16 cellular contexts compared by ENCODE assay signal in the genomic region with DNA sequence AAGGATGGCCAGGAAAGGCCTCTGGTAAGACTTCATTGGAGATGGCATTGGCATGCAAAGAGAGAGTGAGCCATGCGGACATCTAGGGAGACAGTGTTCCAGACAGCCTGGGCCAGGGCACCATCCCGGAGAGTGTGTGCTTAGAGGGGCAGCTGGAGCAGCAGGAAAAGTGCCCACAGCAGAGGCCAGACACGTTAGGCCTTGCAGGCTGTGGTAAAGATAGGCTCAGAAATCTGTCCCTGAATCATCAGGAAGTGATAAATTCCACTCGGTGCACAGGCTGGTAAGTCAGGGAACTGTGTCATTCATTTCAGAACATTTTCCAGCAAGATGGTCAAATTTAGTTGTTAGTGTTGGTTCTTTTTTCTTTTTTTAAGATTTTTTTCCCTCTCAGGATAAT. TPM values are rescaled to one million over a fixed set of nuclear protein-coding genes. Genes with fewer than 3 reads are reported as not detected.
DNase-seq lines count a peak whose midpoint lies in the region; ATAC-seq and TF ChIP-seq lines count a peak whose summit lies in the region.
"Had no signal": no experiment of that assay in that cellular context is flagged by ENCODE, and none has a peak within 500 bp of the region (broad histone marks: within the 10 kb centered on the region; RNA-seq: fewer than 3 reads in every experiment).

No MANE protein-coding gene starts in this region.

- intact Hi-C loops in IMR-90 (cut with micrococcal nuclease) (loop anchor here (5.0 kb wide), 1 partner anchor 49 kb away; no protein-coding TSS in a partner anchor), left ventricle myocardium superior (cut with micrococcal nuclease) (no loop called here), esophagus muscularis mucosa (cut with DNase I) (no loop called here)

- H3K23ac ChIP-seq in IMR-90 (ENCODE audit: low read depth, low read length), result no peak overlapping the region; the same call in 1 of the 2 replicates

- no peaks in the 10 kb centered on the region for H3K9me3 Mint-ChIP-seq in neural progenitor cell
- H3K9me3 Mint-ChIP-seq: activated CD4-positive, alpha-beta memory T cell treated with anti-CD3 and anti-CD28 coated beads, Interleukin-2, amount 10 ng/mL, durations not matched to agents 7 days and 5 days; activated T-helper 17 cell treated with anti-CD3 and anti-CD28 coated beads, Interleukin-2, amount 50 U/mL, for 72 hours; mesothelial cell of epicardium had no signal

- peaks cover 0 to 4% of the 10 kb centered on the region in 2 experiments; a peak in 1 of 4 replicates for H3K79me1 ChIP-seq in IMR-90 (ENCODE audit: low read depth in 1 of 2, low read length in 2 of 2)

- H3K18ac ChIP-seq in IMR-90 (ENCODE audit: low read depth, low read length), result no peak overlapping the region

- no peak overlapping the region for H3K4me3 Mint-ChIP-seq in neural progenitor cell
- H3K4me3 Mint-ChIP-seq: activated CD4-positive, alpha-beta memory T cell treated with anti-CD3 and anti-CD28 coated beads, Interleukin-2, amount 10 ng/mL, durations not matched to agents 7 days and 5 days; activated T-helper 17 cell treated with anti-CD3 and anti-CD28 coated beads, Interleukin-2, amount 50 U/mL, for 72 hours; mesothelial cell of epicardium; T-helper 17 cell had no signal

- no peak overlapping the region for H3K56ac ChIP-seq in IMR-90 (ENCODE audit: extremely low read depth, insufficient read depth, low read length)

- H3K9me1 ChIP-seq in IMR-90 (ENCODE audit: insufficient read depth, low read length), result peaks cover 28% of the 10 kb centered on the region

- no peak overlapping the region for H2BK15ac ChIP-seq in IMR-90 (ENCODE audit: low read depth, low read length)

- H2AK9ac ChIP-seq in IMR-90 (replicated peaks; ENCODE audit: low read depth, low read length, poor library complexity), result no peak overlapping the region

- no peak overlapping the region for H2BK20ac ChIP-seq in IMR-90 (ENCODE audit: low read depth, low read length)

- CTCF ChIA-PET in IMR-90 (lab: Yijun Ruan, JAX), result no interaction called here

- no peak for TF ChIP-seq RAD21 in IMR-90 (IDR thresholded peaks at IDR 0.05; ENCODE audit: low read length)

- peak overlapping the region; percentile 69 for H3K14ac ChIP-seq in IMR-90 (replicated peaks; ENCODE audit: low read depth, low read length)

- H3K4me2 ChIP-seq in IMR-90 (ENCODE audit: low read depth, low read length), result no peak overlapping the region
- H3K4me2 ChIP-seq in neural progenitor cell, result no peak overlapping the region

- no peak overlapping the region for H4K91ac ChIP-seq in IMR-90 (ENCODE audit: insufficient read depth, low read depth, low read length)

- TF ChIP-seq POLR2A in IMR-90 (IDR thresholded peaks at IDR 0.05; ENCODE audit: low read depth, low read length), result no peak
- TF ChIP-seq POLR2A in esophagus muscularis mucosa (IDR thresholded peaks at IDR 0.05; ENCODE audit: low read depth), result no peak

- dilution Hi-C loops in IMR-90 (cut with HindIII; ENCODE audit: low sequenced_read_pairs, unreplicated experiment), result no loop called here

- H3K27ac ChIP-seq in IMR-90 (ENCODE audit: insufficient read depth, low read length) (no peak overlapping the region), neural progenitor cell (no peak overlapping the region), esophagus muscularis mucosa (replicated peaks in 1 of 4) (no peak overlapping the region)
- H3K27ac ChIP-seq: pancreas had no signal

- H3F3A ChIP-seq in neural progenitor cell (ENCODE audit: low read depth), result peaks cover 4% of the 10 kb centered on the region

- no peak overlapping the region for H4K5ac ChIP-seq in IMR-90 (ENCODE audit: low read depth, low read length)

- no peak overlapping the region for H3K27ac Mint-ChIP-seq in neural progenitor cell
- H3K27ac Mint-ChIP-seq: activated CD4-positive, alpha-beta memory T cell treated with anti-CD3 and anti-CD28 coated beads, Interleukin-2, amount 10 ng/mL, durations not matched to agents 7 days and 5 days; activated T-helper 17 cell treated with anti-CD3 and anti-CD28 coated beads, Interleukin-2, amount 50 U/mL, for 72 hours; mesothelial cell of epicardium; T-helper 17 cell had no signal

- no peak for TF ChIP-seq EP300 in esophagus muscularis mucosa (IDR thresholded peaks at IDR 0.05)

- H3K9ac ChIP-seq in IMR-90 (ENCODE audit: low read depth, low read length) (no peak overlapping the region), neural progenitor cell (no peak overlapping the region)

- H3K36me3 Mint-ChIP-seq in neural progenitor cell, result no peaks in the 10 kb centered on the region
- H3K36me3 Mint-ChIP-seq: mesothelial cell of epicardium had no signal

- H3K4me3 ChIP-seq in IMR-90 (ENCODE audit: insufficient read depth, low read depth, low read length), result no peak overlapping the region
- no peak overlapping the region for H3K4me3 ChIP-seq in cardiac fibroblast (replicated peaks in 1 of 2; ENCODE audit: low read depth in 2 of 2, low read length in 2 of 2)
- no peak overlapping the region for H3K4me3 ChIP-seq in neural progenitor cell
- no peak overlapping the region for H3K4me3 ChIP-seq in esophagus muscularis mucosa
- H3K4me3 ChIP-seq: pancreas, thoracic aorta had no signal

- no TSS peak for BruUV-seq in IMR-90 (replicated peaks; lab: Mats Ljungman, UMichigan)

- peaks cover 10% of the 10 kb centered on the region for H3K4me1 ChIP-seq in IMR-90 (ENCODE audit: control insufficient read depth, insufficient read depth, low read length)
- peaks cover 10% of the 10 kb centered on the region for H3K4me1 ChIP-seq in neural progenitor cell
- peaks cover 0 to 34% (median 12%) of the 10 kb centered on the region in 4 donors for H3K4me1 ChIP-seq in esophagus muscularis mucosa
- H3K4me1 ChIP-seq: pancreas had no signal

- DNase-seq in 8988T (peak; percentile 40), IMR-90 (peak; percentile 61), cardiac fibroblast (ENCODE audit: low read depth in 2 of 2) (peak; percentile 38 to 74), left ventricle myocardium superior (no peak), neural progenitor cell (ENCODE audit: low spot score) (no peak), amniotic stem cell (lab: John Stamatoyannopoulos, UW) (no peak), esophagus muscularis mucosa (ENCODE audit: extremely low spot score) (no peak), omental fat pad (ENCODE audit: low spot score) (no peak)
- DNase-seq: activated CD4-positive, alpha-beta memory T cell treated with anti-CD3 and anti-CD28 coated beads, Interleukin-2, amount 10 ng/mL, durations not matched to agents 7 days and 5 days; NCI-H1092; OCI-M1; pancreas; T-helper 17 cell had no signal

- no peaks in the 10 kb centered on the region for H3K79me2 ChIP-seq in neural progenitor cell (ENCODE audit: low read depth)

- peak overlapping the region in 1 of 2 experiments; percentile 57; a peak in 2 of 4 replicates for H4K8ac ChIP-seq in IMR-90 (ENCODE audit: low read depth in 2 of 2, low read length in 2 of 2)

- peak overlapping the region; percentile 64; the same call in 1 of the 2 replicates for H2BK120ac ChIP-seq in IMR-90 (ENCODE audit: low read depth, low read length)

- POLR2A ChIA-PET in IMR-90 (lab: Charles Lee; ENCODE audit: unreplicated experiment), result no interaction called here

- ATAC-seq in IMR-90 (ENCODE audit: low read depth) (peak; percentile 68), left ventricle myocardium superior (peak; percentile 27), omental fat pad (ENCODE audit: low FRiP score) (no peak)
- ATAC-seq: activated T-helper 17 cell treated with anti-CD3 and anti-CD28 coated beads, Interleukin-2, amount 50 U/mL, for 72 hours; pancreas; T-helper 17 cell had no signal

- no peak for TF ChIP-seq CTCF in IMR-90 (conservative IDR thresholded peaks at IDR 0.05; ENCODE audit: low read depth, low read length)
- no peak for TF ChIP-seq CTCF in cardiac fibroblast (IDR thresholded peaks at IDR 0.05; ENCODE audit: low read depth, low read length)
- TF ChIP-seq CTCF in neural progenitor cell (IDR thresholded peaks at IDR 0.05), result no peak
- no peak for TF ChIP-seq CTCF in esophagus muscularis mucosa (IDR thresholded peaks at IDR 0.05)
- TF ChIP-seq CTCF in omental fat pad (IDR thresholded peaks at IDR 0.05), result no peak

- peak overlapping the region; percentile 53; the same call in 1 of the 2 replicates for H2AK5ac ChIP-seq in IMR-90 (ENCODE audit: low read depth, low read length)

- peaks cover 4% of the 10 kb centered on the region for H3K27me3 Mint-ChIP-seq in neural progenitor cell (ENCODE audit: insufficient read depth, low read depth)

- peaks cover 7% of the 10 kb centered on the region for H3K27me3 ChIP-seq in IMR-90 (ENCODE audit: control insufficient read depth, insufficient read depth, low read length)
- no peaks in the 10 kb centered on the region for H3K27me3 ChIP-seq in neural progenitor cell
- H3K27me3 ChIP-seq in esophagus muscularis mucosa, result no peaks in the 10 kb centered on the region
- H3K27me3 ChIP-seq: pancreas had no signal

- H3K36me3 ChIP-seq in IMR-90 (ENCODE audit: control insufficient read depth, insufficient read depth, low read length), result no peaks in the 10 kb centered on the region
- no peaks in the 10 kb centered on the region for H3K36me3 ChIP-seq in neural progenitor cell
- no peaks in the 10 kb centered on the region for H3K36me3 ChIP-seq in esophagus muscularis mucosa
- H3K36me3 ChIP-seq: pancreas, thoracic aorta had no signal

- no peaks in the 10 kb centered on the region for H4K20me1 ChIP-seq in IMR-90 (ENCODE audit: insufficient read depth, low read length)
- H4K20me1 ChIP-seq in neural progenitor cell (ENCODE audit: low read depth), result no peaks in the 10 kb centered on the region

- peaks cover 13% of the 10 kb centered on the region for H3K4me1 Mint-ChIP-seq in neural progenitor cell
- H3K4me1 Mint-ChIP-seq: activated CD4-positive, alpha-beta memory T cell treated with anti-CD3 and anti-CD28 coated beads, Interleukin-2, amount 10 ng/mL, durations not matched to agents 7 days and 5 days; activated T-helper 17 cell treated with anti-CD3 and anti-CD28 coated beads, Interleukin-2, amount 50 U/mL, for 72 hours; mesothelial cell of epicardium; T-helper 17 cell had no signal

- 50% methylated on average over 2 of the region's 4 CpGs; no CpG with 5 or more reads in 1 of the 2 experiments for WGBS in IMR-90 (ENCODE audit: extremely low coverage in 2 of 2, insufficient read length in 1 of 2), 2 experiments
- WGBS in esophagus muscularis mucosa, result 69% methylated on average over 4 of the region's 4 CpGs

- in situ Hi-C loops in IMR-90 (cut with MboI; ENCODE audit: low sequenced_read_pairs), result loop anchor here (25.0 kb wide), 1 partner anchor 469 kb away; no protein-coding TSS in a partner anchor

- no peaks in the 10 kb centered on the region for H3K9me3 ChIP-seq in IMR-90 (ENCODE audit: control insufficient read depth, insufficient read depth, low read length)
- no peaks in the 10 kb centered on the region for H3K9me3 ChIP-seq in neural progenitor cell (ENCODE audit: low read depth)
- no peaks in the 10 kb centered on the region for H3K9me3 ChIP-seq in esophagus muscularis mucosa
- H3K9me3 ChIP-seq: pancreas, thoracic aorta had no signal

- peak overlapping the region; percentile 65; the same call in 1 of the 2 replicates for H3K4ac ChIP-seq in IMR-90 (ENCODE audit: low read depth, low read length)

- H2AFZ ChIP-seq in IMR-90 (replicated peaks; ENCODE audit: low read length, poor library complexity) (peak overlapping the region; percentile 90), neural progenitor cell (replicated peaks) (no peak overlapping the region)

- peak overlapping the region; percentile 93 for H2BK5ac ChIP-seq in IMR-90 (ENCODE audit: low read depth, low read length, poor library complexity, severe bottlenecking)

RNA-seq across cellular contexts. Expression of a gene that starts 8.8 kb away (rescaled TPM):
- total RNA-seq in IMR-90 (2012; rRNA removed), result 0.28 and 0.36 TPM in 2 replicates
- polyA plus RNA-seq in IMR-90 (2012; rRNA removed), result 0.89 and 1.5 TPM in 2 replicates
- polyA plus RNA-seq in IMR-90 (2012; cell fraction: cytosol; rRNA removed), result 1.5 and 1.7 TPM in 2 replicates
- 1.6 and 1.7 TPM in 2 replicates for polyA plus RNA-seq in IMR-90 (2012; cell fraction: nucleus; rRNA removed; ENCODE audit: low replicate concordance)
- 101 TPM for total RNA-seq in left ventricle myocardium superior
- total RNA-seq in neural progenitor cell (ENCODE audit: low replicate concordance), result 3.5 and 7.0 TPM in 2 replicates
- total RNA-seq in esophagus muscularis mucosa, result 10 to 100 TPM in 2 of 4 donors, 1 to 10 TPM in 2; 5.8 to 18.4 (median 10.5) TPM
- 10 to 100 TPM in 1 of 4 donors, 1 to 10 TPM in 3; 6.5 to 18.3 (median 8.1) TPM for total RNA-seq in omental fat pad
- total RNA-seq: activated CD4-positive, alpha-beta memory T cell treated with anti-CD3 and anti-CD28 coated beads, Interleukin-2, amount 10 ng/mL, durations not matched to agents 7 days and 5 days had no signal

Comparison
In these comparisons a context has a peak if more than half of its experiments do, and no peak if none do; other contexts are left out.
1. DNase-seq: peak in 8988T (single experiment), IMR-90 (single experiment) and cardiac fibroblast (2 of 2); none in left ventricle myocardium superior (single experiment), neural progenitor cell (single experiment), amniotic stem cell (single experiment), esophagus muscularis mucosa (single experiment) and omental fat pad (single experiment).